ENCODE assay signal across 8 cellular contexts in genomic region chr15:21272176-21272982, GRCh38.
A peak's percentile ranks its signal among the peaks of the same experiment; 100 is the strongest.
DNase-seq lines count a peak whose midpoint lies in the region; ATAC-seq, FAIRE-seq and TF ChIP-seq lines count a peak whose summit lies in the region.
"Not testable (repeated sequence)": the region's sequence is repeated elsewhere in the genome, so short reads cannot be mapped to it uniquely, and the experiment has no call there.

No MANE protein-coding gene starts in this region.

- peaks cover 10% of the 10 kb centered on the region for H3F3A ChIP-seq in PC-3 (ENCODE audit: low read length, unreplicated experiment)

- not testable (repeated sequence) for H2AFZ ChIP-seq in PC-3 (ENCODE audit: low read length); astrocyte (ENCODE audit: low read depth, low read length)

- peak; percentile 43 for FAIRE-seq in astrocyte (lab: Jason Lieb, UNC)

- H3K9me2 ChIP-seq in PC-3 (replicated peaks; ENCODE audit: low read length): not testable (repeated sequence)

- peak overlapping the region; percentile 49 for H3K27ac ChIP-seq in PC-3 (ENCODE audit: low read length)
- not testable (repeated sequence) for H3K27ac ChIP-seq in astrocyte (ENCODE audit: low read depth, low read length)

- H3K4me1 ChIP-seq in PC-3 (ENCODE audit: insufficient read depth, low read length): peaks cover 14% of the 10 kb centered on the region
- not testable (repeated sequence) for H3K4me1 ChIP-seq in astrocyte (ENCODE audit: insufficient read depth, low read length)

- peak overlapping the region; percentile 20; the same call in 1 of the 2 replicates for H3K4me3 ChIP-seq in PC-3 (ENCODE audit: low read length)
- not testable (repeated sequence) for H3K4me3 ChIP-seq in astrocyte (ENCODE audit: insufficient read depth, low read depth, low read length)

- H3K27ac Mint-ChIP-seq in astrocyte (ENCODE audit: unreplicated experiment); stimulated activated effector memory CD8-positive, alpha-beta T cell treated with anti-CD3 and anti-CD28 coated beads, Interleukin-12 subunit alpha, Interleukin-12 subunit beta, amount 100 ng/mL, for 72 hours: not testable (repeated sequence)

- H3K9me3 ChIP-seq in PC-3 (ENCODE audit: low read length) (0 out of 2 replicates have a peak, but pooled peaks cover 10% of the 10 kb centered on the region), astrocyte (ENCODE audit: insufficient read depth, low read depth, low read length) (peaks cover 11% of the 10 kb centered on the region)

- CTCF ChIA-PET in PC-3 (lab: Charles Lee): not testable (repeated sequence)

- H3K9me3 Mint-ChIP-seq in astrocyte (ENCODE audit: unreplicated experiment): peaks cover 11% of the 10 kb centered on the region
- H3K9me3 Mint-ChIP-seq in stimulated activated effector memory CD8-positive, alpha-beta T cell treated with anti-CD3 and anti-CD28 coated beads, Interleukin-12 subunit alpha, Interleukin-12 subunit beta, amount 100 ng/mL, for 72 hours: not testable (repeated sequence)

- H3K4me1 Mint-ChIP-seq in astrocyte (ENCODE audit: low read depth, unreplicated experiment); stimulated activated effector memory CD8-positive, alpha-beta T cell treated with anti-CD3 and anti-CD28 coated beads, Interleukin-12 subunit alpha, Interleukin-12 subunit beta, amount 100 ng/mL, for 72 hours: not testable (repeated sequence)

- not testable (repeated sequence) for H4K20me1 ChIP-seq in PC-3 (ENCODE audit: low read length); astrocyte (ENCODE audit: insufficient read depth, low read length)

- H3K27me3 Mint-ChIP-seq in astrocyte (ENCODE audit: low read depth, unreplicated experiment): not testable (repeated sequence)

- not testable (repeated sequence) for H3K36me3 ChIP-seq in PC-3 (ENCODE audit: low read depth, low read length); astrocyte (ENCODE audit: insufficient read depth, low read length)

- intact Hi-C loops in PC-3 (cut with micrococcal nuclease); Right ventricle myocardium superior (cut with DNase I): not testable (repeated sequence)

- not testable (repeated sequence) for H3K4me3 Mint-ChIP-seq in astrocyte (ENCODE audit: unreplicated experiment); stimulated activated effector memory CD8-positive, alpha-beta T cell treated with anti-CD3 and anti-CD28 coated beads, Interleukin-12 subunit alpha, Interleukin-12 subunit beta, amount 100 ng/mL, for 72 hours

- TF ChIP-seq CTCF in PC-3 (conservative IDR thresholded peaks at IDR 0.05; ENCODE audit: low read depth, low read length); astrocyte (IDR thresholded peaks at IDR 0.05; ENCODE audit: insufficient read depth, low read depth, low read length): not testable (repeated sequence)

- peak overlapping the region; percentile 15 for H3K4me2 ChIP-seq in PC-3 (ENCODE audit: low read length)
- not testable (repeated sequence) for H3K4me2 ChIP-seq in astrocyte (ENCODE audit: low read length)

- not testable (repeated sequence) for H3K9ac ChIP-seq in PC-3 (ENCODE audit: low read length); astrocyte (ENCODE audit: low read length)

- H3K79me2 ChIP-seq in PC-3 (ENCODE audit: low read length); astrocyte (ENCODE audit: insufficient read depth, low read length): not testable (repeated sequence)

- BruUV-seq in PC-3 (replicated peaks; lab: Mats Ljungman, UMichigan): TSS peak; percentile 60

- not testable (repeated sequence) for H3K36me3 Mint-ChIP-seq in astrocyte (ENCODE audit: low read depth, unreplicated experiment); stimulated activated effector memory CD8-positive, alpha-beta T cell treated with anti-CD3 and anti-CD28 coated beads, Interleukin-12 subunit alpha, Interleukin-12 subunit beta, amount 100 ng/mL, for 72 hours

- DNase-seq in Daoy (ENCODE audit: low read depth) (peak; percentile 37), PC-3 (peak; percentile 85)
- DNase-seq in astrocyte (ENCODE audit: low read depth); Right ventricle myocardium superior; stimulated activated effector memory CD8-positive, alpha-beta T cell treated with anti-CD3 and anti-CD28 coated beads, Interleukin-12 subunit alpha, Interleukin-12 subunit beta, amount 100 ng/mL, for 72 hours (ENCODE audit: low spot score in 2 of 2): not testable (repeated sequence)

- not testable (repeated sequence) for H3K27me3 ChIP-seq in PC-3 (ENCODE audit: low read length); astrocyte (ENCODE audit: insufficient read depth, low read length)

- peak; percentile 58 for ATAC-seq in GM19463 (IDR thresholded peaks at IDR 0.05; ENCODE audit: unreplicated experiment)
- peak; percentile 58 for ATAC-seq in HG02759 (IDR thresholded peaks at IDR 0.05; ENCODE audit: unreplicated experiment)
- ATAC-seq in HG03378 (IDR thresholded peaks at IDR 0.05; ENCODE audit: unreplicated experiment): peak; percentile 46
- ATAC-seq in PC-3: peak; percentile 88
- peak; percentile 44 for ATAC-seq in Right ventricle myocardium superior (ENCODE audit: poor library complexity)
- ATAC-seq in stimulated activated effector memory CD8-positive, alpha-beta T cell treated with anti-CD3 and anti-CD28 coated beads, Interleukin-12 subunit alpha, Interleukin-12 subunit beta, amount 100 ng/mL, for 72 hours: peak; percentile 58

- POLR2A ChIA-PET in PC-3 (lab: Charles Lee; ENCODE audit: unreplicated experiment): not testable (repeated sequence)
